In genomic region chr6:31158140-31158862, GRCh38 we compare ENCODE assay signal across 1 cellular context.
TF ChIP-seq lines count a peak whose summit lies in the region.

TCF19 (plus strand) TSS chr6:31158589; CDS start chr6:31159470, 881 bp downstream.

TF ChIP-seq in Ishikawa, 13 proteins besides CTCF, POLR2A, EP300 and RAD21 (continued from another document):
- peak; percentile 52 for TF ChIP-seq MAX (IDR thresholded peaks at IDR 0.05)
- TF ChIP-seq USF1 (IDR thresholded peaks at IDR 0.05) = no peak
- peak; percentile 75; the same call in 1 of the 2 replicates for TF ChIP-seq EGR1 (IDR thresholded peaks at IDR 0.05)
- TF ChIP-seq CREB1 (IDR thresholded peaks at IDR 0.05; ENCODE audit: low read depth) = 0 out of 2 replicates have a peak, but pooled peaks have one; percentile 23
- TF ChIP-seq TCF12 (IDR thresholded peaks at IDR 0.05; ENCODE audit: low read depth) = no peak; the same call in 1 of the 2 replicates
- peak; percentile 77 for TF ChIP-seq TEAD4 (IDR thresholded peaks at IDR 0.05)
